In the genomic region with DNA sequence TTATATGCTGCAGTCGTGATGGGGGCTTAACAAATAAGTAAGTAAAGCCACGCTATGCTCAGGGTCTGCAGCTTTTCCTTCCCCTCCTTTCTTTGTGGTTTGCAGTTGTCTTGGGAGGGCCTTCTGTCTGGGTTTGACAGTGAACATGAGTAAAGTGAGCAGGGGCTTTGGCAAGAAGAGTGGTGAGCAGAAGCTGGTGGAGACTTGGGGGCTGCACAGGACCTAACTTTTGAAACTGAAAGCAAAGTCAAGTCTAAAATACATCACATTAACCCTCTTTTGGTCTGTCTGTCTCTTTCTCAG, we compare ENCODE assay signal across 18 cellular contexts.
A peak's percentile ranks its signal among the peaks of the same experiment; 100 is the strongest.
DNase-seq lines count a peak whose midpoint lies in the region; ATAC-seq, FAIRE-seq and TF ChIP-seq lines count a peak whose summit lies in the region.
"Had no signal": no experiment of that assay in that cellular context is flagged by ENCODE, and none has a peak within 500 bp of the region (broad histone marks: within the 10 kb centered on the region; RNA-seq: fewer than 3 reads in every experiment).

No MANE protein-coding gene starts in this region.

- H3K9me1 ChIP-seq in keratinocyte (ENCODE audit: control insufficient read depth, extremely low read depth, insufficient read depth, low read length): no peaks in the 10 kb centered on the region

- WGBS in suprapubic skin: 82% methylated on average over 2 of the region's 2 CpGs

- H3K9me3 ChIP-seq in astrocyte (ENCODE audit: insufficient read depth, low read depth, low read length) (no peaks in the 10 kb centered on the region), keratinocyte (ENCODE audit: control insufficient read depth, low read depth, low read length) (no peaks in the 10 kb centered on the region), suprapubic skin (no peaks in the 10 kb centered on the region)

- DNase-seq in activated CD8-positive, alpha-beta memory T cell treated with anti-CD3 and anti-CD28 coated beads, Interleukin-2, amount 10 ng/mL, durations not matched to agents 7 days and 5 days: peak; percentile 18
- no peak for DNase-seq in activated CD8-positive, alpha-beta memory T cell treated with anti-CD3 and anti-CD28 coated beads, Interleukin-2, amount 50 U/mL, for 4 hours
- no peak for DNase-seq in astrocyte (ENCODE audit: low read depth)
- no peak for DNase-seq in keratinocyte (ENCODE audit: low read depth, low spot score)
- peak; percentile 8 to 21 for DNase-seq in suprapubic skin (ENCODE audit: low spot score in 2 of 2)
- no peak for DNase-seq in NCI-H510A (lab: John Stamatoyannopoulos, UW)
- DNase-seq in NCI-H1105 (lab: John Stamatoyannopoulos, UW): no peak
- DNase-seq: activated CD4-positive, alpha-beta memory T cell treated with anti-CD3 and anti-CD28 coated beads for 36 hours; C1 segment of cervical spinal cord; MM.1S; naive B cell; NCI-H1694; Right ventricle myocardium superior had no signal

- H3K27ac ChIP-seq in astrocyte (ENCODE audit: low read depth, low read length) (peak overlapping the region; percentile 81), keratinocyte (ENCODE audit: control insufficient read depth, insufficient read depth, low read length) (peak overlapping the region; percentile 66), suprapubic skin (no peak overlapping the region)
- H3K27ac ChIP-seq: dorsolateral prefrontal cortex, parathyroid adenoma, WERI-Rb-1 had no signal

- H3K36me3 ChIP-seq in astrocyte (ENCODE audit: insufficient read depth, low read length) (no peaks in the 10 kb centered on the region), keratinocyte (ENCODE audit: control insufficient read depth in 2 of 2, extremely low read depth in 1 of 2, insufficient read depth in 2 of 2, low read length in 2 of 2) (no peaks in the 10 kb centered on the region), suprapubic skin (no peaks in the 10 kb centered on the region)
- H3K36me3 ChIP-seq: WERI-Rb-1 had no signal

- no peak for FAIRE-seq in astrocyte (lab: Jason Lieb, UNC)
- FAIRE-seq in keratinocyte (lab: Jason Lieb, UNC): no peak
- FAIRE-seq: small intestine had no signal

- H3K27ac Mint-ChIP-seq in activated CD8-positive, alpha-beta memory T cell treated with anti-CD3 and anti-CD28 coated beads, Interleukin-2, amount 10 ng/mL, durations not matched to agents 7 days and 5 days: no peak overlapping the region
- H3K27ac Mint-ChIP-seq in astrocyte (ENCODE audit: unreplicated experiment): peak overlapping the region; percentile 98
- H3K27ac Mint-ChIP-seq: activated CD4-positive, alpha-beta memory T cell treated with anti-CD3 and anti-CD28 coated beads for 36 hours; naive B cell had no signal

- H3K4me2 ChIP-seq in astrocyte (ENCODE audit: low read length): peak overlapping the region; percentile 35
- H3K4me2 ChIP-seq in keratinocyte (ENCODE audit: control insufficient read depth, extremely low read depth, insufficient read depth, low read depth, low read length): peak overlapping the region; percentile 48

- no peaks in the 10 kb centered on the region for H3K4me1 Mint-ChIP-seq in activated CD8-positive, alpha-beta memory T cell treated with anti-CD3 and anti-CD28 coated beads, Interleukin-2, amount 10 ng/mL, durations not matched to agents 7 days and 5 days
- peaks cover 22% of the 10 kb centered on the region for H3K4me1 Mint-ChIP-seq in astrocyte (ENCODE audit: low read depth, unreplicated experiment)
- H3K4me1 Mint-ChIP-seq: naive B cell had no signal

- no peak for TF ChIP-seq POLR2A in suprapubic skin (IDR thresholded peaks at IDR 0.05)

- peaks cover 2% of the 10 kb centered on the region for H3K9me3 Mint-ChIP-seq in activated CD8-positive, alpha-beta memory T cell treated with anti-CD3 and anti-CD28 coated beads, Interleukin-2, amount 10 ng/mL, durations not matched to agents 7 days and 5 days (ENCODE audit: low read depth)
- peaks cover 3% of the 10 kb centered on the region for H3K9me3 Mint-ChIP-seq in astrocyte (ENCODE audit: unreplicated experiment)

- no peak for TF ChIP-seq EP300 in suprapubic skin (IDR thresholded peaks at IDR 0.05)

- H3K4me1 ChIP-seq in astrocyte (ENCODE audit: insufficient read depth, low read length) (peaks cover 12% of the 10 kb centered on the region), keratinocyte (ENCODE audit: control insufficient read depth, extremely low read depth, insufficient read depth, low read length) (peaks cover 16% of the 10 kb centered on the region), suprapubic skin (no peaks in the 10 kb centered on the region)
- H3K4me1 ChIP-seq: parathyroid adenoma had no signal

- H3K79me2 ChIP-seq in astrocyte (ENCODE audit: insufficient read depth, low read length): no peaks in the 10 kb centered on the region
- H3K79me2 ChIP-seq in keratinocyte (ENCODE audit: control insufficient read depth, insufficient read depth, low read length): no peaks in the 10 kb centered on the region
- H3K79me2 ChIP-seq: parathyroid adenoma had no signal

- dilution Hi-C loops in keratinocyte (cut with MboI; ENCODE audit: extremely low pct_ligation_motif_present, low sequenced_read_pairs): no loop called here

- no peak for ATAC-seq in activated CD8-positive, alpha-beta memory T cell treated with anti-CD3 and anti-CD28 coated beads, Interleukin-2, amount 10 ng/mL, durations not matched to agents 7 days and 5 days
- no peak for ATAC-seq in HG03095 (IDR thresholded peaks at IDR 0.05; ENCODE audit: unreplicated experiment)

- peaks cover 8% of the 10 kb centered on the region for H3K27me3 Mint-ChIP-seq in activated CD8-positive, alpha-beta memory T cell treated with anti-CD3 and anti-CD28 coated beads, Interleukin-2, amount 10 ng/mL, durations not matched to agents 7 days and 5 days
- no peaks in the 10 kb centered on the region for H3K27me3 Mint-ChIP-seq in astrocyte (ENCODE audit: low read depth, unreplicated experiment)

- H2AFZ ChIP-seq in astrocyte (ENCODE audit: low read depth, low read length) (no peak overlapping the region), keratinocyte (ENCODE audit: control insufficient read depth, low read length) (no peak overlapping the region)
- H2AFZ ChIP-seq: parathyroid adenoma had no signal

- H3K36me3 Mint-ChIP-seq in activated CD8-positive, alpha-beta memory T cell treated with anti-CD3 and anti-CD28 coated beads, Interleukin-2, amount 10 ng/mL, durations not matched to agents 7 days and 5 days: no peaks in the 10 kb centered on the region
- H3K36me3 Mint-ChIP-seq in astrocyte (ENCODE audit: low read depth, unreplicated experiment): no peaks in the 10 kb centered on the region
- H3K36me3 Mint-ChIP-seq: activated CD4-positive, alpha-beta memory T cell treated with anti-CD3 and anti-CD28 coated beads for 36 hours; naive B cell had no signal

- no peak overlapping the region for H3K4me3 Mint-ChIP-seq in activated CD8-positive, alpha-beta memory T cell treated with anti-CD3 and anti-CD28 coated beads, Interleukin-2, amount 10 ng/mL, durations not matched to agents 7 days and 5 days
- H3K4me3 Mint-ChIP-seq in astrocyte (ENCODE audit: unreplicated experiment): no peak overlapping the region
- H3K4me3 Mint-ChIP-seq: activated CD4-positive, alpha-beta memory T cell treated with anti-CD3 and anti-CD28 coated beads for 36 hours; naive B cell had no signal

- no peak for TF ChIP-seq CTCF in astrocyte (IDR thresholded peaks at IDR 0.05; ENCODE audit: insufficient read depth, low read depth, low read length)
- TF ChIP-seq CTCF in keratinocyte (optimal IDR thresholded peaks at IDR 0.05 in 1 of 3, IDR thresholded peaks at IDR 0.05 in 1 of 3, conservative IDR thresholded peaks at IDR 0.05 in 1 of 3; ENCODE audit: extremely low read depth in 1 of 3, insufficient read depth in 2 of 3, low read length in 3 of 3): no peak
- TF ChIP-seq CTCF in suprapubic skin (IDR thresholded peaks at IDR 0.05): no peak

- H3K27me3 ChIP-seq in astrocyte (ENCODE audit: insufficient read depth, low read length) (no peaks in the 10 kb centered on the region), keratinocyte (ENCODE audit: control insufficient read depth, extremely low read depth, insufficient read depth, low read length) (no peaks in the 10 kb centered on the region), suprapubic skin (no peaks in the 10 kb centered on the region)
- H3K27me3 ChIP-seq: dorsolateral prefrontal cortex had no signal

- CTCF ChIA-PET in activated CD8-positive, alpha-beta memory T cell treated with anti-CD3 and anti-CD28 coated beads, Interleukin-2, amount 10 ng/mL, durations not matched to agents 7 days and 5 days (lab: Charles Lee): no interaction called here

- H4K20me1 ChIP-seq in astrocyte (ENCODE audit: insufficient read depth, low read length) (no peaks in the 10 kb centered on the region), keratinocyte (ENCODE audit: control insufficient read depth, extremely low read depth, insufficient read depth, low read length) (no peaks in the 10 kb centered on the region)

- no peak overlapping the region for H3K4me3 ChIP-seq in astrocyte (ENCODE audit: insufficient read depth, low read depth, low read length)
- H3K4me3 ChIP-seq in keratinocyte (ENCODE audit: control insufficient read depth in 2 of 3, extremely low read depth in 1 of 3, insufficient read depth in 2 of 3, low read depth in 1 of 3, low read length in 3 of 3): no peak overlapping the region
- no peak overlapping the region for H3K4me3 ChIP-seq in suprapubic skin
- H3K4me3 ChIP-seq: dorsolateral prefrontal cortex had no signal

- H3K9ac ChIP-seq in astrocyte (ENCODE audit: low read length) (peak overlapping the region; percentile 75), keratinocyte (ENCODE audit: control insufficient read depth, extremely low read depth, insufficient read depth, low read length) (peak overlapping the region; percentile 24)
- H3K9ac ChIP-seq: parathyroid adenoma had no signal

Comparison
In these comparisons a context has a peak if more than half of its experiments do, and no peak if none do; other contexts are left out.
1. DNase-seq: peak in activated CD8-positive, alpha-beta memory T cell treated with anti-CD3 and anti-CD28 coated beads, Interleukin-2, amount 10 ng/mL, durations not matched to agents 7 days and 5 days (single experiment) and suprapubic skin (2 of 2); none in activated CD8-positive, alpha-beta memory T cell treated with anti-CD3 and anti-CD28 coated beads, Interleukin-2, amount 50 U/mL, for 4 hours (single experiment), astrocyte (single experiment), keratinocyte (single experiment), NCI-H510A (single experiment) and NCI-H1105 (single experiment).